In genomic region chr2:219155054-219155644, GRCh38 we compare ENCODE assay signal across 9 cellular contexts. TPM values are rescaled to one million over a fixed set of nuclear protein-coding genes. Genes with fewer than 3 reads are reported as not detected.
DNase-seq lines count a peak whose midpoint lies in the region; FAIRE-seq and TF ChIP-seq lines count a peak whose summit lies in the region.
"Had no signal": no experiment of that assay in that cellular context is flagged by ENCODE, and none has a peak within 500 bp of the region (broad histone marks: within the 10 kb centered on the region; RNA-seq: fewer than 3 reads in every experiment).

No MANE protein-coding gene starts in this region.

- no peak overlapping the region for H3K27ac ChIP-seq in Karpas-422 (ENCODE audit: low read length)
- H3K27ac ChIP-seq in keratinocyte (ENCODE audit: control insufficient read depth, insufficient read depth, low read length): no peak overlapping the region
- H3K27ac ChIP-seq in suprapubic skin: no peak overlapping the region
- H3K27ac ChIP-seq: BLaER1 treated with 17β-estradiol and CSF1 and Interleukin-3, amounts not matched to agents 10 nM and 100 nM had no signal

- TF ChIP-seq EP300 in suprapubic skin (IDR thresholded peaks at IDR 0.05): no peak

- no TSS peak for BruUV-seq in MCF 10A (replicated peaks; lab: Mats Ljungman, UMichigan)

- H2AFZ ChIP-seq in Karpas-422 (ENCODE audit: low read length): no peak overlapping the region
- H2AFZ ChIP-seq in keratinocyte (ENCODE audit: control insufficient read depth, low read length): no peak overlapping the region

- H3K4me3 ChIP-seq in Karpas-422 (ENCODE audit: low read length) (no peak overlapping the region), keratinocyte (ENCODE audit: control insufficient read depth in 2 of 3, extremely low read depth in 1 of 3, insufficient read depth in 2 of 3, low read depth in 1 of 3, low read length in 3 of 3) (no peak overlapping the region), suprapubic skin (no peak overlapping the region), MG63 (no peak overlapping the region)
- H3K4me3 ChIP-seq: BLaER1 treated with 17β-estradiol and CSF1 and Interleukin-3, amounts not matched to agents 10 nM and 100 nM had no signal

- H3K4me1 ChIP-seq in Karpas-422 (ENCODE audit: low read length) (peaks cover 8% of the 10 kb centered on the region), keratinocyte (ENCODE audit: control insufficient read depth, extremely low read depth, insufficient read depth, low read length) (peaks cover 5% of the 10 kb centered on the region), suprapubic skin (peaks cover 6% of the 10 kb centered on the region)

- peak; percentile 9 for FAIRE-seq in keratinocyte (lab: Jason Lieb, UNC)

- CTCF ChIA-PET in MCF 10A (lab: Yijun Ruan, JAX): interaction anchor here (0.6 to 11.0 kb wide), 38 partner anchors 9 to 510 kb away, joined by 3 to 178 read pairs (median 5); no protein-coding TSS in a partner anchor

- H3K9me2 ChIP-seq in Karpas-422 (replicated peaks; ENCODE audit: insufficient read depth, low read length): no peaks in the 10 kb centered on the region

- 10% methylated on average over 4 of the region's 4 CpGs for WGBS in suprapubic skin

- dilution Hi-C loops in keratinocyte (cut with MboI; ENCODE audit: extremely low pct_ligation_motif_present, low sequenced_read_pairs): no loop called here

- POLR2A ChIA-PET in MCF 10A (lab: Yijun Ruan, JAX): interaction anchor here (0.5 to 1.5 kb wide), 11 partner anchors 21 to 376 kb away, joined by 3 to 8 read pairs (median 4); partner anchors contain the start of gene CNPPD1

- H4K20me1 ChIP-seq in Karpas-422 (ENCODE audit: insufficient read depth, low read depth, low read length) (no peaks in the 10 kb centered on the region), keratinocyte (ENCODE audit: control insufficient read depth, extremely low read depth, insufficient read depth, low read length) (no peaks in the 10 kb centered on the region)

- H3K4me1 Mint-ChIP-seq in MCF 10A (ENCODE audit: insufficient read depth, unreplicated experiment): peaks cover 7% of the 10 kb centered on the region

- TF ChIP-seq CTCF in MCF 10A (IDR thresholded peaks at IDR 0.05; ENCODE audit: unreplicated experiment) (peak; percentile 43), keratinocyte (optimal IDR thresholded peaks at IDR 0.05 in 1 of 3, IDR thresholded peaks at IDR 0.05 in 1 of 3, conservative IDR thresholded peaks at IDR 0.05 in 1 of 3; ENCODE audit: extremely low read depth in 1 of 3, insufficient read depth in 2 of 3, low read length in 3 of 3) (peak; percentile 33 to 54 (median 50)), suprapubic skin (IDR thresholded peaks at IDR 0.05) (peak; percentile 42 to 52)

- no peaks in the 10 kb centered on the region for H3K9me3 ChIP-seq in Karpas-422 (ENCODE audit: low read length)
- H3K9me3 ChIP-seq in keratinocyte (ENCODE audit: control insufficient read depth, low read depth, low read length): no peaks in the 10 kb centered on the region
- no peaks in the 10 kb centered on the region for H3K9me3 ChIP-seq in suprapubic skin
- H3K9me3 ChIP-seq in MG63: no peaks in the 10 kb centered on the region
- H3K9me3 ChIP-seq: BLaER1 treated with 17β-estradiol and CSF1 and Interleukin-3, amounts not matched to agents 10 nM and 100 nM had no signal

- H3K9ac ChIP-seq in Karpas-422 (ENCODE audit: low read length) (no peak overlapping the region), keratinocyte (ENCODE audit: control insufficient read depth, extremely low read depth, insufficient read depth, low read length) (no peak overlapping the region)
- H3K9ac ChIP-seq: BLaER1 treated with 17β-estradiol and CSF1 and Interleukin-3, amounts not matched to agents 10 nM and 100 nM had no signal

- H3K9me1 ChIP-seq in keratinocyte (ENCODE audit: control insufficient read depth, extremely low read depth, insufficient read depth, low read length): no peaks in the 10 kb centered on the region

- H3K36me3 Mint-ChIP-seq in MCF 10A (ENCODE audit: insufficient read depth, unreplicated experiment): peaks cover 12% of the 10 kb centered on the region

- H3K27ac Mint-ChIP-seq in MCF 10A (ENCODE audit: low read depth, unreplicated experiment): no peak overlapping the region

- H3K36me3 ChIP-seq in Karpas-422 (ENCODE audit: insufficient read depth, low read length) (peaks cover 4% of the 10 kb centered on the region; the same call in 1 of the 2 replicates), keratinocyte (ENCODE audit: control insufficient read depth in 2 of 2, extremely low read depth in 1 of 2, insufficient read depth in 2 of 2, low read length in 2 of 2) (peaks cover 2 to 8% of the 10 kb centered on the region in 2 experiments), suprapubic skin (peaks cover 28% of the 10 kb centered on the region), MG63 (peaks cover 6% of the 10 kb centered on the region; the same call in 1 of the 2 replicates)

- no peak overlapping the region for H3K4me3 Mint-ChIP-seq in MCF 10A (ENCODE audit: unreplicated experiment)

- intact Hi-C loops in MCF 10A (cut with micrococcal nuclease): loop anchor here (1.0 kb wide), 5 partner anchors 38 to 159 kb away; no protein-coding TSS in a partner anchor

- H3K27me3 ChIP-seq in Karpas-422 (ENCODE audit: low read length) (no peaks in the 10 kb centered on the region), keratinocyte (ENCODE audit: control insufficient read depth, extremely low read depth, insufficient read depth, low read length) (no peaks in the 10 kb centered on the region), suprapubic skin (no peaks in the 10 kb centered on the region), MG63 (no peaks in the 10 kb centered on the region)
- H3K27me3 ChIP-seq: BLaER1 treated with 17β-estradiol and CSF1 and Interleukin-3, amounts not matched to agents 10 nM and 100 nM had no signal

- no peak for TF ChIP-seq POLR2A in suprapubic skin (IDR thresholded peaks at IDR 0.05)

- no peaks in the 10 kb centered on the region for H3K9me3 Mint-ChIP-seq in MCF 10A (ENCODE audit: unreplicated experiment)

- H3K4me2 ChIP-seq in Karpas-422 (ENCODE audit: low read depth, low read length, poor library complexity, severe bottlenecking) (no peak overlapping the region), keratinocyte (ENCODE audit: control insufficient read depth, extremely low read depth, insufficient read depth, low read depth, low read length) (no peak overlapping the region)
- H3K4me2 ChIP-seq: BLaER1 treated with 17β-estradiol and CSF1 and Interleukin-3, amounts not matched to agents 10 nM and 100 nM had no signal

- DNase-seq in NCI-H187 (lab: John Stamatoyannopoulos, UW): peak; percentile 3 to 23
- no peak for DNase-seq in NCI-H187 treated with DMSO at 0.1 percent for 48 hours (lab: John Stamatoyannopoulos, UW)
- DNase-seq in Karpas-422: peak; percentile 90
- peak; percentile 92 for DNase-seq in OCI-M1 (lab: John Stamatoyannopoulos, UW)
- peak; percentile 89 for DNase-seq in MCF 10A (ENCODE audit: unreplicated experiment)
- DNase-seq in keratinocyte (ENCODE audit: low read depth, low spot score): no peak
- DNase-seq in suprapubic skin (ENCODE audit: low spot score in 2 of 2): no peak
- DNase-seq in MG63: no peak

- H3K79me2 ChIP-seq in Karpas-422 (ENCODE audit: low read length) (no peaks in the 10 kb centered on the region; the same call in 1 of the 2 replicates), keratinocyte (ENCODE audit: control insufficient read depth, insufficient read depth, low read length) (no peaks in the 10 kb centered on the region)

- no peaks in the 10 kb centered on the region for H3K27me3 Mint-ChIP-seq in MCF 10A (ENCODE audit: insufficient read depth, unreplicated experiment)

RNA-seq across cellular contexts. Expression of gene NHEJ1, which starts 5.5 kb away (rescaled TPM):
- total RNA-seq in Karpas-422 (2014; rRNA removed; shearing (Covaris generic); ENCODE audit: low replicate concordance): 10.4 and 21.5 TPM in 2 replicates
- total RNA-seq in MCF 10A (2022): 7.5 and 11.5 TPM in 2 replicates
- polyA plus RNA-seq in keratinocyte: 11.0 to 16.0 TPM (median 13.1 TPM) in 3 replicates
- polyA plus RNA-seq in keratinocyte (2011; ENCODE audit: low read depth): 7.3 TPM
- polyA plus RNA-seq in keratinocyte (2011; cell fraction: cytosol; rRNA removed): 9.3 and 14.3 TPM in 2 replicates
- polyA plus RNA-seq in keratinocyte (2011; cell fraction: nucleus; rRNA removed): 12.0 and 15.2 TPM in 2 replicates
- 8.2 and 8.3 TPM in 2 replicates for polyA plus RNA-seq in keratinocyte (2012; ENCODE audit: low replicate concordance)
- polyA minus RNA-seq in keratinocyte: 20.1 to 37.8 TPM (median 22.2 TPM) in 3 replicates
- 8.6 TPM for polyA minus RNA-seq in keratinocyte (2011; cell fraction: cytosol; rRNA and poly(A)+ RNA removed)
- 4.3 and 12.3 TPM in 2 replicates for polyA minus RNA-seq in keratinocyte (2011; cell fraction: nucleus; rRNA and poly(A)+ RNA removed)
- 10 to 100 TPM; 15.7 to 19.2 (median 18.3) TPM for total RNA-seq in suprapubic skin
- 20.9 and 22.6 TPM in 2 replicates for total RNA-seq in MG63 (2014; rRNA removed; shearing (Covaris generic); ENCODE audit: low replicate concordance)

RNA-seq across cellular contexts. Expression of gene SLC23A3, which starts 14.7 kb away (rescaled TPM):
- 2.7 and 3.5 TPM in 2 replicates for total RNA-seq in Karpas-422 (2014; rRNA removed; shearing (Covaris generic); ENCODE audit: low replicate concordance)
- 1.7 and 2.6 TPM in 2 replicates for total RNA-seq in MCF 10A (2022)
- polyA plus RNA-seq in keratinocyte: 0.48 to 2.4 TPM (median 1.4 TPM) in 3 replicates
- 0.90 TPM for polyA plus RNA-seq in keratinocyte (2011; ENCODE audit: low read depth)
- polyA plus RNA-seq in keratinocyte (2011; cell fraction: cytosol; rRNA removed): 0.13 and 0.14 TPM in 2 replicates
- 9.1 and 10.2 TPM in 2 replicates for polyA plus RNA-seq in keratinocyte (2011; cell fraction: nucleus; rRNA removed)
- polyA plus RNA-seq in keratinocyte (2012; ENCODE audit: low replicate concordance): 0.40 and 4.9 TPM in 2 replicates
- polyA minus RNA-seq in keratinocyte: 0.39 to 1.8 TPM (median 1.4 TPM) in 3 replicates
- polyA minus RNA-seq in keratinocyte (2011; cell fraction: cytosol; rRNA and poly(A)+ RNA removed): not detected
- polyA minus RNA-seq in keratinocyte (2011; cell fraction: nucleus; rRNA and poly(A)+ RNA removed): 2.2 and 2.9 TPM in 2 replicates
- 10 to 100 TPM in 1 of 4 donors, 1 to 10 TPM in 3; 2.4 to 12.6 (median 3.2) TPM for total RNA-seq in suprapubic skin
- total RNA-seq in MG63 (2014; rRNA removed; shearing (Covaris generic); ENCODE audit: low replicate concordance): not detected in 2 replicates

RNA-seq across cellular contexts. Expression of gene CNPPD1, which starts 21.6 kb away (rescaled TPM):
- 38.7 and 64.8 TPM in 2 replicates for total RNA-seq in Karpas-422 (2014; rRNA removed; shearing (Covaris generic); ENCODE audit: low replicate concordance)
- total RNA-seq in MCF 10A (2022) (33.9 and 39.1 TPM in 2 replicates), suprapubic skin (10 to 100 TPM; 44.9 to 70.3 (median 53.0) TPM)
- 26.1 to 32.2 TPM (median 29.1 TPM) in 3 replicates for polyA plus RNA-seq in keratinocyte
- polyA plus RNA-seq in keratinocyte (2011; ENCODE audit: low read depth): 18.4 TPM
- 17.1 and 25.3 TPM in 2 replicates for polyA plus RNA-seq in keratinocyte (2011; cell fraction: cytosol; rRNA removed)
- 60.4 and 63.1 TPM in 2 replicates for polyA plus RNA-seq in keratinocyte (2011; cell fraction: nucleus; rRNA removed)
- polyA plus RNA-seq in keratinocyte (2012; ENCODE audit: low replicate concordance): 29.4 and 47.6 TPM in 2 replicates
- polyA minus RNA-seq in keratinocyte: 14.5 to 19.1 TPM (median 17.3 TPM) in 3 replicates
- polyA minus RNA-seq in keratinocyte (2011; cell fraction: cytosol; rRNA and poly(A)+ RNA removed): 23.2 TPM
- polyA minus RNA-seq in keratinocyte (2011; cell fraction: nucleus; rRNA and poly(A)+ RNA removed): 17.1 and 21.3 TPM in 2 replicates
- 35.2 and 40.6 TPM in 2 replicates for total RNA-seq in MG63 (2014; rRNA removed; shearing (Covaris generic); ENCODE audit: low replicate concordance)

RNA-seq across cellular contexts. Expression of gene RETREG2, which starts 22.9 kb away (rescaled TPM):
- total RNA-seq in Karpas-422 (2014; rRNA removed; shearing (Covaris generic); ENCODE audit: low replicate concordance): 61.1 and 93.8 TPM in 2 replicates
- total RNA-seq in MCF 10A (2022): 49.3 and 64.5 TPM in 2 replicates
- polyA plus RNA-seq in keratinocyte: 45.8 to 54.9 TPM (median 51.3 TPM) in 3 replicates
- polyA plus RNA-seq in keratinocyte (2011; ENCODE audit: low read depth): 19.4 TPM
- polyA plus RNA-seq in keratinocyte (2011; cell fraction: cytosol; rRNA removed): 37.1 and 37.2 TPM in 2 replicates
- polyA plus RNA-seq in keratinocyte (2011; cell fraction: nucleus; rRNA removed): 66.2 and 67.1 TPM in 2 replicates
- polyA plus RNA-seq in keratinocyte (2012; ENCODE audit: low replicate concordance): 38.0 and 49.6 TPM in 2 replicates
- polyA minus RNA-seq in keratinocyte: 79.1 to 95.1 TPM (median 82.6 TPM) in 3 replicates
- 45.7 TPM for polyA minus RNA-seq in keratinocyte (2011; cell fraction: cytosol; rRNA and poly(A)+ RNA removed)
- polyA minus RNA-seq in keratinocyte (2011; cell fraction: nucleus; rRNA and poly(A)+ RNA removed): 30.3 and 49.8 TPM in 2 replicates
- 100 to 1,000 TPM in 2 of 4 donors, 10 to 100 TPM in 2; 61.0 to 106 (median 91.9) TPM for total RNA-seq in suprapubic skin
- 52.2 and 85.4 TPM in 2 replicates for total RNA-seq in MG63 (2014; rRNA removed; shearing (Covaris generic); ENCODE audit: low replicate concordance)

RNA-seq across cellular contexts. Expression of gene ZFAND2B, which starts 51.4 kb away (rescaled TPM):
- total RNA-seq in Karpas-422 (2014; rRNA removed; shearing (Covaris generic); ENCODE audit: low replicate concordance): 28.0 and 37.6 TPM in 2 replicates
- total RNA-seq in MCF 10A (2022): 61.0 and 73.1 TPM in 2 replicates
- 23.2 to 37.7 TPM (median 25.1 TPM) in 3 replicates for polyA plus RNA-seq in keratinocyte
- polyA plus RNA-seq in keratinocyte (2011; ENCODE audit: low read depth): 64.8 TPM
- 22.4 and 32.9 TPM in 2 replicates for polyA plus RNA-seq in keratinocyte (2011; cell fraction: cytosol; rRNA removed)
- 41.2 and 42.7 TPM in 2 replicates for polyA plus RNA-seq in keratinocyte (2011; cell fraction: nucleus; rRNA removed)
- polyA plus RNA-seq in keratinocyte (2012; ENCODE audit: low replicate concordance): 21.5 and 43.1 TPM in 2 replicates
- 24.5 to 39.9 TPM (median 27.6 TPM) in 3 replicates for polyA minus RNA-seq in keratinocyte
- 15.0 TPM for polyA minus RNA-seq in keratinocyte (2011; cell fraction: cytosol; rRNA and poly(A)+ RNA removed)
- polyA minus RNA-seq in keratinocyte (2011; cell fraction: nucleus; rRNA and poly(A)+ RNA removed): 9.2 and 9.8 TPM in 2 replicates
- 10 to 100 TPM; 48.1 to 84.7 (median 64.4) TPM for total RNA-seq in suprapubic skin
- total RNA-seq in MG63 (2014; rRNA removed; shearing (Covaris generic); ENCODE audit: low replicate concordance): 43.3 and 72.7 TPM in 2 replicates

Comparison
In these comparisons a context has a peak if more than half of its experiments do, and no peak if none do; other contexts are left out.
1. DNase-seq: peak in NCI-H187 (2 of 2), Karpas-422 (single experiment), OCI-M1 (single experiment) and MCF 10A (single experiment); none in NCI-H187 treated with DMSO at 0.1 percent for 48 hours (single experiment), keratinocyte (single experiment), suprapubic skin (0 of 2) and MG63 (single experiment).
2. Peak in every context shown above with its lines, with median percentiles within 50 percentile points of each other: CTCF ChIP-seq.